25 cellular contexts compared by ENCODE assay signal in the genomic region with DNA sequence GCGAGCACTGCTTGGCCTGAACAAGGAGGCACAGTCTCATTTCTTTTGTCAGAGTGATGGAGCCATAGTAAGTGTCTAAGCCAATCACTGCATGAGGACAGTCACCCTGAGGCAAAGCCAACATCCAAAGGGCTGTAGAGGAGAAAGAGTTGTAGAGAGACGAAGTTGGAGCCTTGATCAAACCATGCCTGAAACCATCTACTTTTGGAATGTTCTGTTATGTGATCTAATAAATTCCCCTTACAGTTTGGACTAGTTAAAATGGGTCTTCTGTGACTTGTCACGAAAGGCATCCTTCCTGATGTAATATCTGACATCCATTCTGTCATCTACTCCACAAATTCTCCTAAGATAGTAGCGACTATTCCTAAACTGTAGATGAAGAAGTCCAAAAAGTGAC.
"Had no signal": no experiment of that assay in that cellular context is flagged by ENCODE, and none has a peak within 500 bp of the region (broad histone marks: within the 10 kb centered on the region; RNA-seq: fewer than 3 reads in every experiment).

No MANE protein-coding gene starts in this region.

- DNase-seq: naive B cell; naive thymus-derived CD8-positive, alpha-beta T cell; nephron progenitor cell; occipital lobe; ovary; retina; sigmoid colon; small intestine; stimulated activated CD4-positive, alpha-beta T cell treated with anti-CD3 and anti-CD28 coated beads, Interleukin-15, amount 100 ng/mL, for 24 hours; stimulated activated CD4-positive, alpha-beta T cell treated with anti-CD3 and anti-CD28 coated beads, Interleukin-2, amount 100 ng/mL, for 24 hours; stimulated activated CD4-positive, alpha-beta T cell treated with anti-CD3 and anti-CD28 coated beads, Interleukin-2, amount 100 ng/mL, for 48 hours; stimulated activated CD4-positive, alpha-beta T cell treated with anti-CD3 and anti-CD28 coated beads, Interleukin-4, amount 100 ng/mL, for 24 hours; stimulated activated naive B cell treated with anti-CD40 and anti-IgM and Interleukin-4, amounts not matched to agents 10 μg/mL and 1 μg/mL and 100 μg/mL, for 72 hours; stimulated activated naive CD4-positive, alpha-beta T cell treated with Interleukin-2 at 50 U/mL for 16 hours; stomach; thyroid gland; upper lobe of right lung; uterus had no signal

- H3K36me3 ChIP-seq: neural progenitor cell, ovary, prostate gland, right atrium auricular region, sigmoid colon, stomach, thoracic aorta, thyroid gland, tibial nerve, upper lobe of right lung, uterus had no signal

- H3K9ac ChIP-seq: neural progenitor cell had no signal

- H3K4me2 ChIP-seq: neural progenitor cell had no signal

- H2AFZ ChIP-seq: neural progenitor cell had no signal

- H3K4me3 ChIP-seq: neural progenitor cell, ovary, prostate gland, right atrium auricular region, sigmoid colon, stomach, thoracic aorta, thyroid gland, tibial nerve, upper lobe of right lung, uterus had no signal

- ATAC-seq: naive thymus-derived CD8-positive, alpha-beta T cell; natural killer cell treated with Interleukin-12 subunit alpha and Interleukin-12 subunit beta and Interleukin-15 and Interleukin-18, amount 100 ng/mL, for 72 hours; stimulated activated effector memory CD8-positive, alpha-beta T cell treated with anti-CD3 and anti-CD28 coated beads, Interleukin-12 subunit alpha, Interleukin-12 subunit beta, amount 100 ng/mL, for 72 hours; stimulated activated naive B cell treated with anti-CD40 and anti-IgM and Interleukin-4, amounts not matched to agents 10 μg/mL and 1 μg/mL and 100 μg/mL, for 72 hours; upper lobe of right lung had no signal

- FAIRE-seq: small intestine had no signal

- H3K9me3 ChIP-seq: ovary, prostate gland, right atrium auricular region, sigmoid colon, thoracic aorta, thyroid gland, tibial nerve, upper lobe of right lung, uterus had no signal

- H3K27me3 ChIP-seq: neural progenitor cell, ovary, right atrium auricular region, thyroid gland, uterus had no signal

- H3K4me1 ChIP-seq: neural progenitor cell, prostate gland, right atrium auricular region, sigmoid colon, stomach, thyroid gland, tibial nerve, upper lobe of right lung, uterus had no signal

- H3K27ac ChIP-seq: neural progenitor cell, ovary, prostate gland, right atrium auricular region, sigmoid colon, stomach, thoracic aorta, thyroid gland, tibial nerve, upper lobe of right lung, uterus had no signal
